9 cellular contexts compared by ENCODE assay signal in genomic region chr17:56699186-56699895, GRCh38.
DNase-seq lines count a peak whose midpoint lies in the region; ATAC-seq and TF ChIP-seq lines count a peak whose summit lies in the region.
"Had no signal": no experiment of that assay in that cellular context is flagged by ENCODE, and none has a peak within 500 bp of the region (broad histone marks: within the 10 kb centered on the region; RNA-seq: fewer than 3 reads in every experiment).

No MANE protein-coding gene starts in this region.

- H3K4me3 ChIP-seq in colonic mucosa = no peak overlapping the region
- no peak overlapping the region for H3K4me3 ChIP-seq in mesenchymal stem cell (ENCODE audit: insufficient read depth in 1 of 2, low read depth in 1 of 2, low read length in 2 of 2)

- ATAC-seq in HG03354 (IDR thresholded peaks at IDR 0.05; ENCODE audit: poor library complexity, severe bottlenecking, unreplicated experiment) = no peak

- no peak overlapping the region for H2BK15ac ChIP-seq in mesenchymal stem cell (ENCODE audit: low read depth, poor library complexity, severe bottlenecking)

- peak overlapping the region; percentile 38 to 44 for H2BK12ac ChIP-seq in mesenchymal stem cell (ENCODE audit: low read length in 2 of 2)

- peak overlapping the region; percentile 4 for H2BK5ac ChIP-seq in mesenchymal stem cell (ENCODE audit: low read depth, low read length, poor library complexity, severe bottlenecking)

- no peak for TF ChIP-seq CTCF in colonic mucosa (IDR thresholded peaks at IDR 0.05)

- H2AFZ ChIP-seq in mesenchymal stem cell (ENCODE audit: low read depth, low read length) = no peak overlapping the region

- no peak overlapping the region for H2BK120ac ChIP-seq in mesenchymal stem cell (ENCODE audit: low read depth, low read length)

- DNase-seq in ACHN = peak; percentile 100
- DNase-seq in colonic mucosa = peak; percentile 32
- DNase-seq in mesenchymal stem cell = peak; percentile 99
- no peak for DNase-seq in hippocampal formation (lab: John Stamatoyannopoulos, UW)
- DNase-seq in activated CD4-positive, CD25-positive, alpha-beta regulatory T cell (lab: John Stamatoyannopoulos, UW) = no peak
- DNase-seq in T-helper 2 cell = no peak
- DNase-seq: NK-92 treated with Interleukin-12 subunit alpha and Interleukin-12 subunit beta, amount 100 ng/mL, for 24 hours had no signal

- H3K4me2 ChIP-seq in mesenchymal stem cell (ENCODE audit: low read length, poor library complexity, severe bottlenecking) = peak overlapping the region; percentile 41

- H3K18ac ChIP-seq in mesenchymal stem cell (ENCODE audit: low read depth in 1 of 2, low read length in 2 of 2) = peak overlapping the region; percentile 22 to 23

- H3K9me3 ChIP-seq in colonic mucosa (no peaks in the 10 kb centered on the region), mesenchymal stem cell (ENCODE audit: control insufficient read depth, low read length) (no peaks in the 10 kb centered on the region)

- H3K4ac ChIP-seq in mesenchymal stem cell (ENCODE audit: low read depth in 1 of 2, low read length in 2 of 2) = no peak overlapping the region

- intact Hi-C loops in colonic mucosa (cut with DNase I) = no loop called here

- H3K14ac ChIP-seq in mesenchymal stem cell (ENCODE audit: low read length in 2 of 2) = no peak overlapping the region

- no peaks in the 10 kb centered on the region for H3K36me3 ChIP-seq in colonic mucosa
- H3K36me3 ChIP-seq in mesenchymal stem cell (ENCODE audit: control insufficient read depth in 1 of 2, insufficient read depth in 2 of 2, low read depth in 1 of 2, low read length in 2 of 2) = no peaks in the 10 kb centered on the region

- no peak overlapping the region for H3K23ac ChIP-seq in mesenchymal stem cell (ENCODE audit: low read length in 2 of 2)

- H4K8ac ChIP-seq in mesenchymal stem cell (ENCODE audit: low read length) = no peak overlapping the region

- peak overlapping the region; percentile 67 for H4K91ac ChIP-seq in mesenchymal stem cell (ENCODE audit: low read length)

- no peaks in the 10 kb centered on the region for H3K79me1 ChIP-seq in mesenchymal stem cell (replicated peaks; ENCODE audit: low read length, poor library complexity, severe bottlenecking)

- no peak for TF ChIP-seq RAD21 in Ishikawa (IDR thresholded peaks at IDR 0.05; ENCODE audit: low read depth)

- no peak overlapping the region for H3K9ac ChIP-seq in colonic mucosa (ENCODE audit: low read depth in 2 of 2, low read length in 2 of 2)
- H3K9ac ChIP-seq in mesenchymal stem cell (ENCODE audit: low read length) = no peak overlapping the region

- H3K27me3 ChIP-seq in colonic mucosa (no peaks in the 10 kb centered on the region), mesenchymal stem cell (ENCODE audit: control insufficient read depth in 1 of 2, insufficient read depth in 1 of 2, low read length in 2 of 2) (peaks cover 0 to 11% of the 10 kb centered on the region in 2 experiments)

- 1% methylated on average over 17 of the region's 18 CpGs for WGBS in mesenchymal stem cell

- TF ChIP-seq EP300 in Ishikawa (IDR thresholded peaks at IDR 0.05; ENCODE audit: borderline replicate concordance) = peak; percentile 66

- no peak overlapping the region for H3K27ac ChIP-seq in colonic mucosa
- H3K27ac ChIP-seq in mesenchymal stem cell (ENCODE audit: low read length, poor library complexity, severe bottlenecking) = peak overlapping the region; percentile 78

- peak overlapping the region; percentile 55 for H2AK5ac ChIP-seq in mesenchymal stem cell (ENCODE audit: low read length, severe bottlenecking)

- in situ Hi-C loops in ACHN (cut with HindIII; ENCODE audit: low pct_ligation_motif_present, low pct_unique_long_range_greater_than_20kb, low sequenced_read_pairs) = no loop called here

- no peaks in the 10 kb centered on the region for H3K4me1 ChIP-seq in colonic mucosa
- H3K4me1 ChIP-seq in mesenchymal stem cell (ENCODE audit: control insufficient read depth, insufficient read depth, low read depth, low read length) = peaks cover 7% of the 10 kb centered on the region

TF ChIP-seq in Ishikawa, 13 proteins besides CTCF, POLR2A, EP300 and RAD21:
- TF ChIP-seq EGR1 (IDR thresholded peaks at IDR 0.05) (no peak), CREB1 (IDR thresholded peaks at IDR 0.05; ENCODE audit: low read depth) (no peak), USF1 (IDR thresholded peaks at IDR 0.05) (no peak), ZBTB7A (IDR thresholded peaks at IDR 0.05; ENCODE audit: low read depth) (no peak), YY1 (IDR thresholded peaks at IDR 0.05; ENCODE audit: low read depth) (0 out of 2 replicates have a peak, but pooled peaks have one; percentile 16), TCF12 (IDR thresholded peaks at IDR 0.05; ENCODE audit: low read depth) (peak; percentile 72), TAF1 (IDR thresholded peaks at IDR 0.05; ENCODE audit: low read depth) (no peak), NFIC (IDR thresholded peaks at IDR 0.05) (peak; percentile 63), REST (IDR thresholded peaks at IDR 0.05; ENCODE audit: low read depth) (peak; percentile 76), CEBPB (IDR thresholded peaks at IDR 0.05) (no peak), TEAD4 (IDR thresholded peaks at IDR 0.05) (peak; percentile 77), FOXM1 (IDR thresholded peaks at IDR 0.05; ENCODE audit: borderline replicate concordance, low read depth) (no peak)
- TF ChIP-seq, protein P1, sequence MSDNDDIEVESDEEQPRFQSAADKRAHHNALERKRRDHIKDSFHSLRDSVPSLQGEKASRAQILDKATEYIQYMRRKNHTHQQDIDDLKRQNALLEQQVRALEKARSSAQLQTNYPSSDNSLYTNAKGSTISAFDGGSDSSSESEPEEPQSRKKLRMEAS (IDR thresholded peaks at IDR 0.05) = 0 out of 2 replicates have a peak, but pooled peaks have one; percentile 19

Comparison
In these comparisons a context has a peak if more than half of its experiments do, and no peak if none do; other contexts are left out.
1. DNase-seq: peak in ACHN (single experiment), colonic mucosa (single experiment) and mesenchymal stem cell (single experiment); none in hippocampal formation (0 of 2), activated CD4-positive, CD25-positive, alpha-beta regulatory T cell (0 of 4) and T-helper 2 cell (0 of 5).